10 cellular contexts compared by ENCODE assay signal in the genomic region with DNA sequence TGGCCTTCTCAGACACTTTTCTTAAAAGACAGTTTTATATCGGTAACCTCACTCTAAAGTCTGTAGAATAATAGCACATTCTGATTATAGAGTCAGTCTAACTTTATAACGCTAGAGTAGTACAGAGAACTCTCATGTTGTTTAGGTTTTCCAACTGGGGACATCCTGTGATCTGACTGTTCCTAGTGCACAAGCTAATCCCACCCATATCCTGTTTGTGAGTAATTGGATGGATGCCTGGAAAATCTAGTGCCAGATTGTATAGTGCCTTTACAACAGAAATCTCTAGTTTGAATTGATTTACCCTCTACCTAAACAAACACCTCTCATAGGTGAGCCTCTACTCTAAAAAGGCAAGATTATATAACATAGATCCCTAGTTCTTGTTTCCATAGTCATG.
DNase-seq lines count a peak whose midpoint lies in the region; ATAC-seq and TF ChIP-seq lines count a peak whose summit lies in the region.
"Had no signal": no experiment of that assay in that cellular context is flagged by ENCODE, and none has a peak within 500 bp of the region (broad histone marks: within the 10 kb centered on the region; RNA-seq: fewer than 3 reads in every experiment).

No MANE protein-coding gene starts in this region.

- no peak overlapping the region for H3K27ac Mint-ChIP-seq in WTC11
- H3K27ac Mint-ChIP-seq in activated naive CD4-positive, alpha-beta T cell treated with anti-CD3 and anti-CD28 coated beads for 36 hours, result no peak overlapping the region

- H3K4me1 ChIP-seq in PC-3 (ENCODE audit: insufficient read depth, low read length) (peaks cover 13% of the 10 kb centered on the region), fibroblast of lung (ENCODE audit: control insufficient read depth, extremely low read depth, insufficient read depth, low read length) (no peaks in the 10 kb centered on the region)

- H2AFZ ChIP-seq in PC-3 (ENCODE audit: low read length), result no peak overlapping the region
- no peak overlapping the region for H2AFZ ChIP-seq in fibroblast of lung (ENCODE audit: low read length)

- H3K79me2 ChIP-seq in PC-3 (ENCODE audit: low read length), result 0 out of 2 replicates have a peak, but pooled peaks cover 7% of the 10 kb centered on the region
- peaks cover 90% of the 10 kb centered on the region for H3K79me2 ChIP-seq in fibroblast of lung (ENCODE audit: control insufficient read depth, insufficient read depth, low read length)

- peaks cover 5% of the 10 kb centered on the region for H3K36me3 Mint-ChIP-seq in WTC11
- peaks cover 14% of the 10 kb centered on the region for H3K36me3 Mint-ChIP-seq in activated naive CD4-positive, alpha-beta T cell treated with anti-CD3 and anti-CD28 coated beads for 36 hours (ENCODE audit: low read depth)

- peaks cover 16% of the 10 kb centered on the region for H3K9me3 Mint-ChIP-seq in WTC11
- peaks cover 6% of the 10 kb centered on the region for H3K9me3 Mint-ChIP-seq in activated naive CD4-positive, alpha-beta T cell treated with anti-CD3 and anti-CD28 coated beads for 36 hours

- POLR2A ChIA-PET in PC-3 (lab: Charles Lee; ENCODE audit: unreplicated experiment), result no interaction called here
- POLR2A ChIA-PET in WTC11 (lab: Charles Lee), result no interaction called here

- peak overlapping the region; percentile 12 for H3K4me2 ChIP-seq in PC-3 (ENCODE audit: low read length)
- H3K4me2 ChIP-seq in fibroblast of lung (ENCODE audit: extremely low read depth, insufficient read depth, low read length), result peak overlapping the region; percentile 51

- H3K27ac ChIP-seq in PC-3 (ENCODE audit: low read length) (peak overlapping the region; percentile 26), fibroblast of lung (ENCODE audit: insufficient read depth, low read length) (peak overlapping the region; percentile 3)
- H3K27ac ChIP-seq: SJCRH30 had no signal

- CTCF ChIA-PET in PC-3 (lab: Charles Lee) (no interaction called here), WTC11 (lab: Charles Lee) (interaction anchor here (1.1 kb wide), 1 partner anchor 42 kb away, joined by 3 read pairs; no protein-coding TSS in a partner anchor)
- CTCF ChIA-PET in activated naive CD4-positive, alpha-beta T cell treated with anti-CD3 and anti-CD28 coated beads for 36 hours (lab: Charles Lee), result no interaction called here

- ATAC-seq in PC-3, result peak; percentile 85
- ATAC-seq in WTC11, result no peak

- H3K4me3 ChIP-seq in PC-3 (ENCODE audit: low read length), result no peak overlapping the region
- peak overlapping the region in 1 of 4 experiments; percentile 22 for H3K4me3 ChIP-seq in fibroblast of lung (replicated peaks in 1 of 4; ENCODE audit: control extremely low read depth in 1 of 4, insufficient read depth in 1 of 4, low read depth in 3 of 4, low read length in 4 of 4)
- no peak overlapping the region for H3K4me3 ChIP-seq in retinal pigment epithelial cell (ENCODE audit: low read length)
- H3K4me3 ChIP-seq: SJCRH30 had no signal

- peak; percentile 85 for DNase-seq in EH (ENCODE audit: low read depth)
- peak; percentile 74 for DNase-seq in PC-3
- peak; percentile 85 to 93 for DNase-seq in fibroblast of lung (ENCODE audit: low read depth in 2 of 2)
- peak; percentile 85 for DNase-seq in retinal pigment epithelial cell (ENCODE audit: low read depth)
- no peak for DNase-seq in islet precursor cell
- DNase-seq in NCI-H187 (lab: John Stamatoyannopoulos, UW), result no peak
- DNase-seq in WTC11 (ENCODE audit: low spot score), result no peak
- DNase-seq in activated naive CD4-positive, alpha-beta T cell treated with anti-CD3 and anti-CD28 coated beads for 36 hours, result no peak
- DNase-seq: erythroblast had no signal

- BruUV-seq in PC-3 (replicated peaks; lab: Mats Ljungman, UMichigan), result no TSS peak

- no peaks in the 10 kb centered on the region for H3K27me3 Mint-ChIP-seq in WTC11 (ENCODE audit: low read depth)
- no peaks in the 10 kb centered on the region for H3K27me3 Mint-ChIP-seq in activated naive CD4-positive, alpha-beta T cell treated with anti-CD3 and anti-CD28 coated beads for 36 hours (ENCODE audit: low read depth)

- H3K27me3 ChIP-seq in PC-3 (ENCODE audit: low read length) (no peaks in the 10 kb centered on the region), fibroblast of lung (ENCODE audit: control insufficient read depth, insufficient read depth, low read length) (no peaks in the 10 kb centered on the region)
- H3K27me3 ChIP-seq: SJCRH30 had no signal

- no peaks in the 10 kb centered on the region for H3K9me2 ChIP-seq in PC-3 (replicated peaks; ENCODE audit: low read length)

- H3F3A ChIP-seq in PC-3 (ENCODE audit: low read length, unreplicated experiment), result no peaks in the 10 kb centered on the region

- H3K9ac ChIP-seq in PC-3 (ENCODE audit: low read length) (no peak overlapping the region), fibroblast of lung (ENCODE audit: insufficient read depth, low read length) (no peak overlapping the region)

- TF ChIP-seq CTCF in PC-3 (conservative IDR thresholded peaks at IDR 0.05; ENCODE audit: low read depth, low read length) (no peak), fibroblast of lung (conservative IDR thresholded peaks at IDR 0.05 in 1 of 2, IDR thresholded peaks at IDR 0.05 in 1 of 2; ENCODE audit: low read depth in 1 of 2, low read length in 2 of 2) (no peak), retinal pigment epithelial cell (conservative IDR thresholded peaks at IDR 0.05; ENCODE audit: low read depth, low read length) (no peak), WTC11 (IDR thresholded peaks at IDR 0.05) (no peak)

- no peaks in the 10 kb centered on the region for H3K9me3 ChIP-seq in PC-3 (ENCODE audit: low read length)
- H3K9me3 ChIP-seq in fibroblast of lung (ENCODE audit: control insufficient read depth, insufficient read depth, low read depth, low read length), result no peaks in the 10 kb centered on the region

- intact Hi-C loops in PC-3 (cut with micrococcal nuclease), result no loop called here
- intact Hi-C loops in activated naive CD4-positive, alpha-beta T cell treated with anti-CD3 and anti-CD28 coated beads for 36 hours (cut with micrococcal nuclease), result no loop called here

- no peak overlapping the region for H3K4me3 Mint-ChIP-seq in WTC11
- H3K4me3 Mint-ChIP-seq in activated naive CD4-positive, alpha-beta T cell treated with anti-CD3 and anti-CD28 coated beads for 36 hours, result no peak overlapping the region

- H3K36me3 ChIP-seq in PC-3 (ENCODE audit: low read depth, low read length) (no peaks in the 10 kb centered on the region), fibroblast of lung (ENCODE audit: control insufficient read depth, insufficient read depth, low read length) (no peaks in the 10 kb centered on the region)

- H4K20me1 ChIP-seq in PC-3 (ENCODE audit: low read length) (no peaks in the 10 kb centered on the region), fibroblast of lung (ENCODE audit: control insufficient read depth, extremely low read depth, insufficient read depth, low read length) (no peaks in the 10 kb centered on the region)

- H3K4me1 Mint-ChIP-seq in WTC11, result peaks cover 4% of the 10 kb centered on the region; the same call in 1 of the 2 replicates
- peaks cover 54% of the 10 kb centered on the region for H3K4me1 Mint-ChIP-seq in activated naive CD4-positive, alpha-beta T cell treated with anti-CD3 and anti-CD28 coated beads for 36 hours (ENCODE audit: low read depth)

TF ChIP-seq in WTC11, 78 proteins besides CTCF, POLR2A, EP300 and RAD21:
- no peak for TF ChIP-seq JUN (CRISPR knock-in tag; IDR thresholded peaks at IDR 0.05)
- TF ChIP-seq, protein P1, sequence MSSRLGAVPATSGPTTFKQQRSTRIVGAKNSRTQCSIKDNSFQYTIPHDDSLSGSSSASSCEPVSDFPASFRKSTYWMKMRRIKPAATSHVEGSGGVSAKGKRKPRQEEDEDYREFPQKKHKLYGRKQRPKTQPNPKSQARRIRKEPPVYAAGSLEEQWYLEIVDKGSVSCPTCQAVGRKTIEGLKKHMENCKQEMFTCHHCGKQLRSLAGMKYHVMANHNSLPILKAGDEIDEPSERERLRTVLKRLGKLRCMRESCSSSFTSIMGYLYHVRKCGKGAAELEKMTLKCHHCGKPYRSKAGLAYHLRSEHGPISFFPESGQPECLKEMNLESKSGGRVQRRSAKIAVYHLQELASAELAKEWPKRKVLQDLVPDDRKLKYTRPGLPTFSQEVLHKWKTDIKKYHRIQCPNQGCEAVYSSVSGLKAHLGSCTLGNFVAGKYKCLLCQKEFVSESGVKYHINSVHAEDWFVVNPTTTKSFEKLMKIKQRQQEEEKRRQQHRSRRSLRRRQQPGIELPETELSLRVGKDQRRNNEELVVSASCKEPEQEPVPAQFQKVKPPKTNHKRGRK (CRISPR knock-in tag; IDR thresholded peaks at IDR 0.05; ENCODE audit: borderline replicate concordance), result no peak
- no peak for TF ChIP-seq ZBTB21 (CRISPR knock-in tag; IDR thresholded peaks at IDR 0.05; ENCODE audit: borderline replicate concordance)

Comparison
In these comparisons a context has a peak if more than half of its experiments do, and no peak if none do; other contexts are left out.
1. DNase-seq: peak in EH (single experiment), PC-3 (single experiment), fibroblast of lung (2 of 2) and retinal pigment epithelial cell (single experiment); none in islet precursor cell (single experiment), NCI-H187 (0 of 2), WTC11 (single experiment) and activated naive CD4-positive, alpha-beta T cell treated with anti-CD3 and anti-CD28 coated beads for 36 hours (single experiment).